In genomic region chr7:30503273-30504212, GRCh38 we compare ENCODE assay signal across 8 cellular contexts. TPM values are rescaled to one million over a fixed set of nuclear protein-coding genes. Genes with fewer than 3 reads are reported as not detected.
A peak's percentile ranks its signal among the peaks of the same experiment; 100 is the strongest.
DNase-seq lines count a peak whose midpoint lies in the region; ATAC-seq and TF ChIP-seq lines count a peak whose summit lies in the region.

No MANE protein-coding gene starts in this region.

- H3K4me1 ChIP-seq in BLaER1 treated with 17β-estradiol and CSF1 and Interleukin-3, amounts not matched to agents 10 nM and 100 nM, result peaks cover 23 to 33% (median 27%) of the 10 kb centered on the region in 10 experiments
- peaks cover 16% of the 10 kb centered on the region for H3K4me1 ChIP-seq in KMS-11 (ENCODE audit: low read depth, poor library complexity, severe bottlenecking)
- peaks cover 12% of the 10 kb centered on the region in 2 donors for H3K4me1 ChIP-seq in naive thymus-derived CD4-positive, alpha-beta T cell (ENCODE audit: control insufficient read depth in 2 of 2, insufficient read depth in 2 of 2, low read length in 2 of 2)

- peaks cover 0 to 18% (median 9%) of the 10 kb centered on the region in 11 experiments; a peak in 10 of 22 replicates for H4K20me1 ChIP-seq in BLaER1 treated with 17β-estradiol and CSF1 and Interleukin-3, amounts not matched to agents 10 nM and 100 nM
- no peaks in the 10 kb centered on the region for H4K20me1 ChIP-seq in KMS-11 (ENCODE audit: insufficient read depth)

- no peak for ATAC-seq in naive thymus-derived CD4-positive, alpha-beta T cell
- ATAC-seq in GM21723 (IDR thresholded peaks at IDR 0.05; ENCODE audit: unreplicated experiment), result no peak

- peaks cover 19 to 51% (median 44%) of the 10 kb centered on the region in 7 donors for H3K4me1 Mint-ChIP-seq in naive thymus-derived CD4-positive, alpha-beta T cell

- peak overlapping the region; percentile 84 to 97 (median 92) for H3K4me3 ChIP-seq in BLaER1 treated with 17β-estradiol and CSF1 and Interleukin-3, amounts not matched to agents 10 nM and 100 nM
- no peak overlapping the region for H3K4me3 ChIP-seq in KMS-11 (IDR thresholded peaks at IDR 0.05; ENCODE audit: insufficient read depth, low read depth, low read length)
- H3K4me3 ChIP-seq in naive thymus-derived CD4-positive, alpha-beta T cell (ENCODE audit: low read length), result peak overlapping the region; percentile 91

- intact Hi-C loops in naive thymus-derived CD4-positive, alpha-beta T cell (cut with micrococcal nuclease), result loop anchor here (1.0 to 10.0 kb wide), 10 partner anchors 25 to 475 kb away; partner anchors contain the start of genes GARS1 (in 2 of the 2), MTURN (in 2 of the 2), MINDY4 (in 1 of the 2) and NOD1 (in 1 of the 2)

- H3K9me3 Mint-ChIP-seq in naive thymus-derived CD4-positive, alpha-beta T cell, result peaks cover 0 to 5% (median 0%) of the 10 kb centered on the region in 11 donors

- peaks cover 34% of the 10 kb centered on the region for H3K79me2 ChIP-seq in KMS-11 (ENCODE audit: insufficient read depth, low read depth)

- peak overlapping the region; percentile 63 to 91 (median 87) for H3K27ac Mint-ChIP-seq in naive thymus-derived CD4-positive, alpha-beta T cell

- peaks cover 8 to 22% (median 16%) of the 10 kb centered on the region in 11 experiments; a peak in 18 of 22 replicates for H3K9me3 ChIP-seq in BLaER1 treated with 17β-estradiol and CSF1 and Interleukin-3, amounts not matched to agents 10 nM and 100 nM (replicated peaks in 1 of 11)
- H3K9me3 ChIP-seq in naive thymus-derived CD4-positive, alpha-beta T cell (ENCODE audit: control insufficient read depth in 2 of 3, low read length in 3 of 3), result no peaks in the 10 kb centered on the region

- no peaks in the 10 kb centered on the region for H3K27me3 ChIP-seq in BLaER1 treated with 17β-estradiol and CSF1 and Interleukin-3, amounts not matched to agents 10 nM and 100 nM
- H3K27me3 ChIP-seq in KMS-11 (ENCODE audit: insufficient read depth, low read depth), result no peaks in the 10 kb centered on the region
- H3K27me3 ChIP-seq in naive thymus-derived CD4-positive, alpha-beta T cell (ENCODE audit: control insufficient read depth in 2 of 2, insufficient read depth in 2 of 2, low read length in 2 of 2), result no peaks in the 10 kb centered on the region

- POLR2A ChIA-PET in naive thymus-derived CD4-positive, alpha-beta T cell (lab: Charles Lee), result interaction anchor here (0.8 to 1.7 kb wide), 3 partner anchors 25 to 224 kb away, joined by 3 to 5 read pairs (median 3); partner anchors contain the start of gene NOD1

- peak overlapping the region; percentile 90 to 96 (median 95) for H3K4me3 Mint-ChIP-seq in naive thymus-derived CD4-positive, alpha-beta T cell

- peak overlapping the region in 10 of 11 experiments; percentile 75 to 95 (median 88); a peak in 20 of 22 replicates for H3K27ac ChIP-seq in BLaER1 treated with 17β-estradiol and CSF1 and Interleukin-3, amounts not matched to agents 10 nM and 100 nM
- peak overlapping the region; percentile 39; the same call in 1 of the 2 replicates for H3K27ac ChIP-seq in KMS-11
- H3K27ac ChIP-seq in naive thymus-derived CD4-positive, alpha-beta T cell (ENCODE audit: low read depth, low read length), result peak overlapping the region; percentile 72

- CTCF ChIA-PET in naive thymus-derived CD4-positive, alpha-beta T cell (lab: Charles Lee), result interaction anchor here (0.6 kb wide), 1 partner anchor 234 kb away, joined by 4 read pairs; no protein-coding TSS in a partner anchor

- peak overlapping the region; percentile 79 to 98 (median 93) for H3K4me2 ChIP-seq in BLaER1 treated with 17β-estradiol and CSF1 and Interleukin-3, amounts not matched to agents 10 nM and 100 nM
- peak overlapping the region; percentile 86 for H3K4me2 ChIP-seq in KMS-11

- DNase-seq in cerebellar cortex (ENCODE audit: low spot score) (peak; percentile 35), GM19238 (ENCODE audit: insufficient read length, low spot score) (no peak), H4 (ENCODE audit: low spot score) (no peak), NCI-H82 treated with DMSO at 0.1 percent for 48 hours (lab: John Stamatoyannopoulos, UW; ENCODE audit: unreplicated experiment) (no peak)
- DNase-seq in naive thymus-derived CD4-positive, alpha-beta T cell, result no peak

- peak overlapping the region; percentile 86 to 94 (median 90) for H3K9ac ChIP-seq in BLaER1 treated with 17β-estradiol and CSF1 and Interleukin-3, amounts not matched to agents 10 nM and 100 nM
- peak overlapping the region; percentile 83 for H3K9ac ChIP-seq in KMS-11

- peaks cover 11 to 40% (median 26%) of the 10 kb centered on the region in 11 experiments for H3K36me3 ChIP-seq in BLaER1 treated with 17β-estradiol and CSF1 and Interleukin-3, amounts not matched to agents 10 nM and 100 nM
- H3K36me3 ChIP-seq in KMS-11 (ENCODE audit: insufficient read depth), result no peaks in the 10 kb centered on the region; the same call in 1 of the 2 replicates
- peaks cover 0 to 6% (median 0%) of the 10 kb centered on the region in 3 experiments for H3K36me3 ChIP-seq in naive thymus-derived CD4-positive, alpha-beta T cell (ENCODE audit: control insufficient read depth in 2 of 3, insufficient read depth in 3 of 3, low read length in 3 of 3)

- peak overlapping the region; percentile 90 for H2AFZ ChIP-seq in KMS-11 (ENCODE audit: low read depth)

- no peak for TF ChIP-seq CTCF in KMS-11 (conservative IDR thresholded peaks at IDR 0.05; ENCODE audit: low read depth, low read length)

- H3K36me3 Mint-ChIP-seq in naive thymus-derived CD4-positive, alpha-beta T cell, result peaks cover 0 to 24% (median 15%) of the 10 kb centered on the region in 5 donors

- H3K27me3 Mint-ChIP-seq in naive thymus-derived CD4-positive, alpha-beta T cell, result no peaks in the 10 kb centered on the region

RNA-seq across cellular contexts. Expression of gene GGCT, which starts 1.1 kb away (rescaled TPM):
- total RNA-seq in naive thymus-derived CD4-positive, alpha-beta T cell, result 10 to 100 TPM in 4 of 5 experiments, 1 to 10 TPM in 1; 9.5 to 39.2 (median 10.8) TPM
- 10 to 100 TPM; 18.9 to 30.0 TPM for polyA plus RNA-seq in naive thymus-derived CD4-positive, alpha-beta T cell
- 127 and 144 TPM in 2 replicates for total RNA-seq in H4 (2014; rRNA removed; shearing (Covaris generic))

RNA-seq across cellular contexts. Expression of gene NOD1, which starts 25.0 kb away (rescaled TPM):
- total RNA-seq in naive thymus-derived CD4-positive, alpha-beta T cell, result 10 to 100 TPM; 17.3 to 24.6 (median 19.2) TPM
- 1 to 10 TPM; 6.1 to 6.5 TPM for polyA plus RNA-seq in naive thymus-derived CD4-positive, alpha-beta T cell
- 8.2 and 10.2 TPM in 2 replicates for total RNA-seq in H4 (2014; rRNA removed; shearing (Covaris generic))
